Comparison of ENCODE assay signal across 8 cellular contexts in the genomic region with DNA sequence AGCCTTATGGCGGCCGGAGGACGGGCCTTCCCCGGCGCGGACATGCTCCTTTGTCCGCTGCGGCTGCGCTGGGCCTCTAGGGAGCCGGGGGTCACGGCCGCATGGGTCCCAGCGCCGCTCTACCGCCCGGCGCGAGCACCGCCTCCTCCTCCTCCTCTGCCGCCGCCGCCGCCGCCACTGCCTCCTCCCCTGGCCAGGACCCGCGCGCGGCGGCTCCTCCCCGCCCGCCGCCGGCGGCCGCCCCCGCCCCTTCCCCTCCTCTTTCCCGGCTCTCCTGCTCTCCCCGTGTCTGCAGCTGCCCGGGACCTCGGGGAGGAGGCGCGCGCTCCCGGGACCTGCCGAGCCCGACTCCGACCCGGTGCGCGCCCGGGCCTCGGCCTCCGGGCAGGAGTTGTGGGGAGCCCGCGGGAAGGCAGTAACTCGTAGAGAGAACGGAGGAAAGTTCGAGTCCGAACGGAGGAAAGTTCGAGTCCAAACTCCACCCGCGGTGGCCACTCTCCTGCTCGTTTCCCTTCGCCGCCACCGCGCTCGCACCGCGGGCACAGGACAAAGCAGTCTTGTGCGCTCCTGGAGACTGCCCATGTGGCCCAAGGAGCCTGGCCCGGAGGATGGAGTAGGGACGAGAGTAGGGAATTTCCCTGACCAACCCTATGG. TPM values are rescaled to one million over a fixed set of nuclear protein-coding genes. Genes with fewer than 3 reads are reported as not detected.
DNase-seq lines count a peak whose midpoint lies in the region; ATAC-seq and TF ChIP-seq lines count a peak whose summit lies in the region.

A gene with protein sequence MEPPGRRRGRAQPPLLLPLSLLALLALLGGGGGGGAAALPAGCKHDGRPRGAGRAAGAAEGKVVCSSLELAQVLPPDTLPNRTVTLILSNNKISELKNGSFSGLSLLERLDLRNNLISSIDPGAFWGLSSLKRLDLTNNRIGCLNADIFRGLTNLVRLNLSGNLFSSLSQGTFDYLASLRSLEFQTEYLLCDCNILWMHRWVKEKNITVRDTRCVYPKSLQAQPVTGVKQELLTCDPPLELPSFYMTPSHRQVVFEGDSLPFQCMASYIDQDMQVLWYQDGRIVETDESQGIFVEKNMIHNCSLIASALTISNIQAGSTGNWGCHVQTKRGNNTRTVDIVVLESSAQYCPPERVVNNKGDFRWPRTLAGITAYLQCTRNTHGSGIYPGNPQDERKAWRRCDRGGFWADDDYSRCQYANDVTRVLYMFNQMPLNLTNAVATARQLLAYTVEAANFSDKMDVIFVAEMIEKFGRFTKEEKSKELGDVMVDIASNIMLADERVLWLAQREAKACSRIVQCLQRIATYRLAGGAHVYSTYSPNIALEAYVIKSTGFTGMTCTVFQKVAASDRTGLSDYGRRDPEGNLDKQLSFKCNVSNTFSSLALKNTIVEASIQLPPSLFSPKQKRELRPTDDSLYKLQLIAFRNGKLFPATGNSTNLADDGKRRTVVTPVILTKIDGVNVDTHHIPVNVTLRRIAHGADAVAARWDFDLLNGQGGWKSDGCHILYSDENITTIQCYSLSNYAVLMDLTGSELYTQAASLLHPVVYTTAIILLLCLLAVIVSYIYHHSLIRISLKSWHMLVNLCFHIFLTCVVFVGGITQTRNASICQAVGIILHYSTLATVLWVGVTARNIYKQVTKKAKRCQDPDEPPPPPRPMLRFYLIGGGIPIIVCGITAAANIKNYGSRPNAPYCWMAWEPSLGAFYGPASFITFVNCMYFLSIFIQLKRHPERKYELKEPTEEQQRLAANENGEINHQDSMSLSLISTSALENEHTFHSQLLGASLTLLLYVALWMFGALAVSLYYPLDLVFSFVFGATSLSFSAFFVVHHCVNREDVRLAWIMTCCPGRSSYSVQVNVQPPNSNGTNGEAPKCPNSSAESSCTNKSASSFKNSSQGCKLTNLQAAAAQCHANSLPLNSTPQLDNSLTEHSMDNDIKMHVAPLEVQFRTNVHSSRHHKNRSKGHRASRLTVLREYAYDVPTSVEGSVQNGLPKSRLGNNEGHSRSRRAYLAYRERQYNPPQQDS (N-terminal part only) (minus strand): TSS at position 179 of the 654 bp plus-strand sequence. CDS start 282 bp downstream, outside the sequence.

- H4K20me1 ChIP-seq in Karpas-422 (ENCODE audit: insufficient read depth, low read depth, low read length): no peaks in the 10 kb centered on the region

- peaks cover 8% of the 10 kb centered on the region for H3K36me3 Mint-ChIP-seq in activated CD8-positive, alpha-beta memory T cell treated with anti-CD3 and anti-CD28 coated beads, Interleukin-2, amount 10 ng/mL, durations not matched to agents 7 days and 5 days

- no peaks in the 10 kb centered on the region for H3K9me2 ChIP-seq in Karpas-422 (replicated peaks; ENCODE audit: insufficient read depth, low read length)

- peak; percentile 64 for ATAC-seq in activated CD8-positive, alpha-beta memory T cell treated with anti-CD3 and anti-CD28 coated beads, Interleukin-2, amount 10 ng/mL, durations not matched to agents 7 days and 5 days
- ATAC-seq in stimulated activated naive CD8-positive, alpha-beta T cell treated with anti-CD3 and anti-CD28 coated beads, Interleukin-15, amount 100 ng/mL, for 72 hours: peak; percentile 81

- no peak within 1 kb of the TSS for H2AFZ ChIP-seq in Karpas-422 (ENCODE audit: low read length)

- peaks cover 4% of the 10 kb centered on the region for H3K9me3 Mint-ChIP-seq in activated CD8-positive, alpha-beta memory T cell treated with anti-CD3 and anti-CD28 coated beads, Interleukin-2, amount 10 ng/mL, durations not matched to agents 7 days and 5 days (ENCODE audit: low read depth)
- H3K9me3 Mint-ChIP-seq in stimulated activated naive CD8-positive, alpha-beta T cell treated with anti-CD3 and anti-CD28 coated beads, Interleukin-15, amount 100 ng/mL, for 72 hours: no peaks in the 10 kb centered on the region

- H3K27me3 ChIP-seq in HAP-1 (ENCODE audit: low read depth) (no peaks in the 10 kb centered on the region), esophagus squamous epithelium (peaks cover 0 to 7% (median 0%) of the 10 kb centered on the region in 4 donors), mucosa of rectum (ENCODE audit: control insufficient read depth in 2 of 2, insufficient read depth in 2 of 2, low read length in 2 of 2) (no peaks in the 10 kb centered on the region), Karpas-422 (ENCODE audit: low read length) (no peaks in the 10 kb centered on the region)

- H3K4me3 ChIP-seq in HAP-1 (peak within 1 kb of the TSS; percentile 52), esophagus squamous epithelium (peak within 1 kb of the TSS; percentile 55 to 76 (median 60)), mucosa of rectum (ENCODE audit: low read length in 2 of 2) (peak within 1 kb of the TSS; percentile 70 to 89), Karpas-422 (ENCODE audit: low read length) (no peak within 1 kb of the TSS)

- DNase-seq in Caki2 (ENCODE audit: low read depth): peak; percentile 79
- DNase-seq in HAP-1 (ENCODE audit: low spot score in 2 of 2): peak; percentile 75 to 87
- DNase-seq in NCI-H2196 treated with DMSO at 0.1 percent for 48 hours (lab: John Stamatoyannopoulos, UW; ENCODE audit: unreplicated experiment): peak; percentile 56
- DNase-seq in activated CD8-positive, alpha-beta memory T cell treated with anti-CD3 and anti-CD28 coated beads, Interleukin-2, amount 10 ng/mL, durations not matched to agents 7 days and 5 days: no peak
- DNase-seq in esophagus squamous epithelium (lab: John Stamatoyannopoulos, UW): no peak
- DNase-seq in stimulated activated naive CD8-positive, alpha-beta T cell treated with anti-CD3 and anti-CD28 coated beads, Interleukin-15, amount 100 ng/mL, for 72 hours: peak; percentile 41 to 54
- DNase-seq in Karpas-422: no peak

- CTCF ChIA-PET in activated CD8-positive, alpha-beta memory T cell treated with anti-CD3 and anti-CD28 coated beads, Interleukin-2, amount 10 ng/mL, durations not matched to agents 7 days and 5 days (lab: Charles Lee): no interaction called here

- in situ Hi-C loops in Caki2 (cut with HindIII; ENCODE audit: low pct_unique_long_range_greater_than_20kb, low sequenced_read_pairs): no loop called here
- in situ Hi-C loops in HAP-1 (cut with MboI; ENCODE audit: low sequenced_read_pairs): no loop called here

- H3K4me1 ChIP-seq in HAP-1 (peaks cover 3% of the 10 kb centered on the region; the same call in 1 of the 2 replicates), esophagus squamous epithelium (peaks cover 0 to 24% (median 0%) of the 10 kb centered on the region in 3 donors), mucosa of rectum (ENCODE audit: control insufficient read depth in 2 of 2, insufficient read depth in 2 of 2, low read length in 2 of 2) (peaks cover 3 to 20% of the 10 kb centered on the region in 2 donors), Karpas-422 (ENCODE audit: low read length) (no peaks in the 10 kb centered on the region)

- WGBS in esophagus squamous epithelium, 2 donors: 20% methylated on average over 1 of the region's 74 CpGs; no CpG with 5 or more reads in 1 of the 2 donors

- H3K4me3 Mint-ChIP-seq in activated CD8-positive, alpha-beta memory T cell treated with anti-CD3 and anti-CD28 coated beads, Interleukin-2, amount 10 ng/mL, durations not matched to agents 7 days and 5 days: peak within 1 kb of the TSS; percentile 70
- peak within 1 kb of the TSS; percentile 99 for H3K4me3 Mint-ChIP-seq in stimulated activated naive CD8-positive, alpha-beta T cell treated with anti-CD3 and anti-CD28 coated beads, Interleukin-15, amount 100 ng/mL, for 72 hours

- H3K27ac ChIP-seq in esophagus squamous epithelium (peak within 1 kb of the TSS; percentile 69 to 85 (median 78)), mucosa of rectum (ENCODE audit: low read depth in 2 of 2, low read length in 2 of 2) (peak within 1 kb of the TSS; percentile 80 to 84), Karpas-422 (ENCODE audit: low read length) (no peak within 1 kb of the TSS)

- H3K36me3 ChIP-seq in HAP-1 (replicated peaks): no peaks in the 10 kb centered on the region
- no peaks in the 10 kb centered on the region for H3K36me3 ChIP-seq in esophagus squamous epithelium
- no peaks in the 10 kb centered on the region for H3K36me3 ChIP-seq in mucosa of rectum (ENCODE audit: control insufficient read depth in 2 of 2, insufficient read depth in 2 of 2, low read length in 2 of 2)
- no peaks in the 10 kb centered on the region for H3K36me3 ChIP-seq in Karpas-422 (ENCODE audit: insufficient read depth, low read length)

- H3K9ac ChIP-seq in mucosa of rectum (ENCODE audit: low read depth in 1 of 2, low read length in 2 of 2) (peak within 1 kb of the TSS; percentile 63 to 72), Karpas-422 (ENCODE audit: low read length) (no peak within 1 kb of the TSS)

- TF ChIP-seq CTCF in esophagus squamous epithelium (IDR thresholded peaks at IDR 0.05): no peak

- H3K9me3 ChIP-seq in HAP-1 (no peaks in the 10 kb centered on the region), esophagus squamous epithelium (no peaks in the 10 kb centered on the region), mucosa of rectum (ENCODE audit: control insufficient read depth in 2 of 2, low read length in 2 of 2) (no peaks in the 10 kb centered on the region), Karpas-422 (ENCODE audit: low read length) (peaks cover 3% of the 10 kb centered on the region; the same call in 1 of the 2 replicates)

- TF ChIP-seq POLR2A in esophagus squamous epithelium (IDR thresholded peaks at IDR 0.05): no peak

- H3K27ac Mint-ChIP-seq in activated CD8-positive, alpha-beta memory T cell treated with anti-CD3 and anti-CD28 coated beads, Interleukin-2, amount 10 ng/mL, durations not matched to agents 7 days and 5 days: no peak within 1 kb of the TSS
- peak within 1 kb of the TSS; percentile 96 to 98 for H3K27ac Mint-ChIP-seq in stimulated activated naive CD8-positive, alpha-beta T cell treated with anti-CD3 and anti-CD28 coated beads, Interleukin-15, amount 100 ng/mL, for 72 hours

- intact Hi-C loops in esophagus squamous epithelium (cut with DNase I): no loop called here

- peaks cover 5% of the 10 kb centered on the region for H3K4me1 Mint-ChIP-seq in activated CD8-positive, alpha-beta memory T cell treated with anti-CD3 and anti-CD28 coated beads, Interleukin-2, amount 10 ng/mL, durations not matched to agents 7 days and 5 days
- H3K4me1 Mint-ChIP-seq in stimulated activated naive CD8-positive, alpha-beta T cell treated with anti-CD3 and anti-CD28 coated beads, Interleukin-15, amount 100 ng/mL, for 72 hours: peaks cover 30% of the 10 kb centered on the region

- no peak within 1 kb of the TSS for H3K4me2 ChIP-seq in Karpas-422 (ENCODE audit: low read depth, low read length, poor library complexity, severe bottlenecking)

- no peaks in the 10 kb centered on the region for H3K79me2 ChIP-seq in Karpas-422 (ENCODE audit: low read length)

- H3K27me3 Mint-ChIP-seq in activated CD8-positive, alpha-beta memory T cell treated with anti-CD3 and anti-CD28 coated beads, Interleukin-2, amount 10 ng/mL, durations not matched to agents 7 days and 5 days: peaks cover 27% of the 10 kb centered on the region
- H3K27me3 Mint-ChIP-seq in stimulated activated naive CD8-positive, alpha-beta T cell treated with anti-CD3 and anti-CD28 coated beads, Interleukin-15, amount 100 ng/mL, for 72 hours: peaks cover 16% of the 10 kb centered on the region

RNA-seq across cellular contexts. Expression of the gene that starts here (rescaled TPM):
- 31.4 and 43.5 TPM in 2 replicates for total RNA-seq in Caki2 (2014; rRNA removed; shearing (Covaris generic); ENCODE audit: low replicate concordance)
- 1 to 10 TPM in 1 of 2 experiments, under 1 TPM in 1; 0.53 to 1.3 TPM for total RNA-seq in activated CD8-positive, alpha-beta memory T cell treated with anti-CD3 and anti-CD28 coated beads, Interleukin-2, amount 10 ng/mL, durations not matched to agents 7 days and 5 days
- 10 to 100 TPM in 2 of 4 donors, 1 to 10 TPM in 2; 5.4 to 20.4 (median 12.9) TPM for total RNA-seq in esophagus squamous epithelium
- not detected in 2 replicates for total RNA-seq in Karpas-422 (2014; rRNA removed; shearing (Covaris generic); ENCODE audit: low replicate concordance)

Comparison
In these comparisons a context has a peak if more than half of its experiments do, and no peak if none do; other contexts are left out.
1. DNase-seq: peak in Caki2 (single experiment), HAP-1 (2 of 2), NCI-H2196 treated with DMSO at 0.1 percent for 48 hours (single experiment) and stimulated activated naive CD8-positive, alpha-beta T cell treated with anti-CD3 and anti-CD28 coated beads, Interleukin-15, amount 100 ng/mL, for 72 hours (2 of 2); none in activated CD8-positive, alpha-beta memory T cell treated with anti-CD3 and anti-CD28 coated beads, Interleukin-2, amount 10 ng/mL, durations not matched to agents 7 days and 5 days (single experiment), esophagus squamous epithelium (single experiment) and Karpas-422 (single experiment).